ENCODE assay signal across 18 cellular contexts in the genomic region with DNA sequence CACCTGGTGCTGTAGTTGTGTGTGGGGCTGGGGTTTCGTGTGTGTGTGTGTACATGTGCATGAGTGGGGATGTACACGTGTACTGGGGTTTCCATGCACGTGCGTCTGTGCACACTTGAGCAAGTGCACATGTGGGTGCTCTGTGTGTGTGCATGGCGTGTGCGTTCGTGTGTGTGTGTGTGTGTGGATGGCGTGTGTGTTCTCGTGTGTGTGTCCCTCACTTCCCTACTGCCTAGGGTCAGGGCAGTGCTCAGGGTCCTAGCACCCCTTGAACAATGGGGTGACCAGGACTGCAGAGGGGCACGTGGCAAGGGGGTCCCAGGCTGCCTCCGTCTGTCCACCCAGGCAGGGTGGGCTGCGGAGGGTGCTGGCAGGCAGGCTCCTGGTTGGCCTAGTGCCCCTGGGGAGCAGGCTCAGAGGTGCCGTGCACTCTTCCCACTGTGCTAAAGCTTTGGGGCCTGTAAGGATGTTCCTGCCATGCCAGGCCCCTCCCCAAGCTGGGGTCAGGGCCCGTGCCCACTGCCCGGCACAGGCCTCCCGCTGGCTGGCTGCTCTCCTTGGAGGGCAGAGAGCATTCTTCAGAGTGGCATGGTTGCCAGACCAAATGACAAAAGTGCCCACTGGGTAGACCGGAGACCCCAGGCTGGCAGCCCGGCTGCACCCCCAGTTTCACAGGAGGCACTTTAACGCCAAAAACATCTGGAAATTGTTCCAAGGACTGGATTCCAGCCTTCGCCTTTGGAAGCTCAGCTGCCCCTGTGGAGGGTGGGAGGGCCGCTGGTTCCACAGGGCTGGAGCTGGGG. TPM values are rescaled to one million over a fixed set of nuclear protein-coding genes. Genes with fewer than 3 reads are reported as not detected.
DNase-seq lines count a peak whose midpoint lies in the region; ATAC-seq, FAIRE-seq and TF ChIP-seq lines count a peak whose summit lies in the region.
"Had no signal": no experiment of that assay in that cellular context is flagged by ENCODE, and none has a peak within 500 bp of the region (broad histone marks: within the 10 kb centered on the region; RNA-seq: fewer than 3 reads in every experiment).

No MANE protein-coding gene starts in this region.

- no peak for ATAC-seq in A549
- no peak for ATAC-seq in HCT116
- no peak for ATAC-seq in HG03025 (IDR thresholded peaks at IDR 0.05; ENCODE audit: low FRiP score, unreplicated experiment)
- no peak for ATAC-seq in HG03520 (IDR thresholded peaks at IDR 0.05; ENCODE audit: unreplicated experiment)

- RAD21 ChIA-PET in HCT116 (lab: Charles Lee; ENCODE audit: low non-redundant PET in 1 of 2, low total read pairs in 2 of 2, uncharacterized antibody in 2 of 2, unreplicated experiment in 2 of 2), result no interaction called here

- POLR2A ChIA-PET in A549 (lab: Yijun Ruan, JAX) (no interaction called here), HCT116 (lab: Charles Lee) (no interaction called here)

- H3K9me3 ChIP-seq in A549, result no peaks in the 10 kb centered on the region
- no peaks in the 10 kb centered on the region for H3K9me3 ChIP-seq in HCT116 (ENCODE audit: control insufficient read depth in 1 of 2, insufficient read depth in 1 of 2, low read depth in 1 of 2, low read length in 2 of 2)
- H3K9me3 ChIP-seq in astrocyte (ENCODE audit: insufficient read depth, low read depth, low read length), result no peaks in the 10 kb centered on the region
- no peaks in the 10 kb centered on the region for H3K9me3 ChIP-seq in HAP-1
- H3K9me3 ChIP-seq: testis had no signal

- H3K79me2 ChIP-seq in HCT116 (ENCODE audit: insufficient read depth, low read length) (no peaks in the 10 kb centered on the region), astrocyte (ENCODE audit: insufficient read depth, low read length) (no peaks in the 10 kb centered on the region)

- intact Hi-C loops in HCT116 (cut with micrococcal nuclease), result no loop called here

- DNase-seq in A549 (ENCODE audit: low read depth in 1 of 2, low spot score in 1 of 2) (no peak), HCT116 (ENCODE audit: low read depth, low spot score) (no peak), astrocyte (ENCODE audit: low read depth) (no peak), neural crest cell (ENCODE audit: low read depth, low spot score) (no peak), HAP-1 (ENCODE audit: low spot score in 2 of 2) (no peak), GM13976 (ENCODE audit: low spot score) (no peak)
- DNase-seq: activated CD4-positive, alpha-beta T cell treated with anti-CD3 and anti-CD28 coated beads for 4 hours; activated naive CD8-positive, alpha-beta T cell treated with anti-CD3 and anti-CD28 coated beads for 36 hours; DMS79; GOT3; NCI-H1436 treated with DMSO at 0.1 percent for 48 hours; NCI-H2171; SHP77; testis had no signal

- no peaks in the 10 kb centered on the region for H3K9me2 ChIP-seq in HCT116 (ENCODE audit: insufficient read depth)

- H3K9ac ChIP-seq in HCT116 (ENCODE audit: low read length), result 0 out of 2 replicates have a peak overlapping the region, but pooled peaks have one; percentile 40
- H3K9ac ChIP-seq in astrocyte (ENCODE audit: low read length), result no peak overlapping the region

- in situ Hi-C loops in HAP-1 (cut with MboI; ENCODE audit: low sequenced_read_pairs), result no loop called here
- in situ Hi-C loops in GM13976 (cut with MboI; ENCODE audit: low sequenced_read_pairs, unreplicated experiment), result no loop called here

- no peak for TF ChIP-seq EP300 in A549 (IDR thresholded peaks at IDR 0.05)

- no peak overlapping the region for H3K4me3 ChIP-seq in A549
- H3K4me3 ChIP-seq in HCT116 (replicated peaks in 1 of 2; ENCODE audit: low read depth in 1 of 2, low read length in 2 of 2), result no peak overlapping the region
- no peak overlapping the region for H3K4me3 ChIP-seq in astrocyte (ENCODE audit: insufficient read depth, low read depth, low read length)
- H3K4me3 ChIP-seq in HAP-1, result no peak overlapping the region
- H3K4me3 ChIP-seq: testis had no signal

- CTCF ChIA-PET in A549 (lab: Yijun Ruan, JAX) (interaction anchor here (1.0 kb wide), 1 partner anchor 19 kb away, joined by 3 read pairs; no protein-coding TSS in a partner anchor), HCT116 (lab: Charles Lee) (no interaction called here)

- H3K27me3 ChIP-seq in HCT116 (ENCODE audit: insufficient read depth, low read length) (no peaks in the 10 kb centered on the region), astrocyte (ENCODE audit: insufficient read depth, low read length) (no peaks in the 10 kb centered on the region), HAP-1 (ENCODE audit: low read depth) (no peaks in the 10 kb centered on the region)
- H3K27me3 ChIP-seq: brain microvascular endothelial cell, testis had no signal

- TF ChIP-seq CTCF in A549 (IDR thresholded peaks at IDR 0.05) (no peak), HCT116 (IDR thresholded peaks at IDR 0.05 in 2 of 3, conservative IDR thresholded peaks at IDR 0.05 in 1 of 3; ENCODE audit: borderline replicate concordance in 1 of 3, insufficient read depth in 1 of 3, low read depth in 2 of 3, low read length in 2 of 3) (no peak), astrocyte (IDR thresholded peaks at IDR 0.05; ENCODE audit: insufficient read depth, low read depth, low read length) (no peak), neural crest cell (conservative IDR thresholded peaks at IDR 0.05) (no peak), GM13976 (IDR thresholded peaks at IDR 0.05; ENCODE audit: borderline replicate concordance, control extremely low read depth, extremely low read depth, insufficient read depth, missing control alignments) (no peak)

- H3K36me3 Mint-ChIP-seq in astrocyte (ENCODE audit: low read depth, unreplicated experiment) (peaks cover 1% of the 10 kb centered on the region), neural crest cell (ENCODE audit: low read depth) (no peaks in the 10 kb centered on the region)
- H3K36me3 Mint-ChIP-seq: activated naive CD8-positive, alpha-beta T cell treated with anti-CD3 and anti-CD28 coated beads for 36 hours had no signal

- H3K27me3 Mint-ChIP-seq in astrocyte (ENCODE audit: low read depth, unreplicated experiment) (no peaks in the 10 kb centered on the region), neural crest cell (ENCODE audit: low read depth) (no peaks in the 10 kb centered on the region)

- H2AFZ ChIP-seq in HCT116 (ENCODE audit: low read depth, low read length, poor library complexity, severe bottlenecking) (no peak overlapping the region), astrocyte (ENCODE audit: low read depth, low read length) (peak overlapping the region; percentile 79)

- H3K4me1 Mint-ChIP-seq in astrocyte (ENCODE audit: low read depth, unreplicated experiment), result peaks cover 15% of the 10 kb centered on the region
- peaks cover 17% of the 10 kb centered on the region for H3K4me1 Mint-ChIP-seq in neural crest cell
- H3K4me1 Mint-ChIP-seq: activated naive CD8-positive, alpha-beta T cell treated with anti-CD3 and anti-CD28 coated beads for 36 hours had no signal

- no peak for FAIRE-seq in A549 (lab: Jason Lieb, UNC)
- FAIRE-seq in astrocyte (lab: Jason Lieb, UNC), result no peak
- FAIRE-seq: GM12892 had no signal

- H3K9me3 Mint-ChIP-seq in astrocyte (ENCODE audit: unreplicated experiment), result no peaks in the 10 kb centered on the region
- no peaks in the 10 kb centered on the region for H3K9me3 Mint-ChIP-seq in neural crest cell
- H3K9me3 Mint-ChIP-seq: activated naive CD8-positive, alpha-beta T cell treated with anti-CD3 and anti-CD28 coated beads for 36 hours had no signal

- H3K4me3 Mint-ChIP-seq in astrocyte (ENCODE audit: unreplicated experiment), result no peak overlapping the region
- no peak overlapping the region for H3K4me3 Mint-ChIP-seq in neural crest cell
- H3K4me3 Mint-ChIP-seq: activated naive CD8-positive, alpha-beta T cell treated with anti-CD3 and anti-CD28 coated beads for 36 hours had no signal

- H3K4me1 ChIP-seq in A549, result peaks cover 58% of the 10 kb centered on the region
- peaks cover 55 to 73% of the 10 kb centered on the region in 2 experiments for H3K4me1 ChIP-seq in HCT116 (ENCODE audit: control insufficient read depth in 1 of 2, insufficient read depth in 2 of 2, low read length in 2 of 2)
- peaks cover 53% of the 10 kb centered on the region for H3K4me1 ChIP-seq in astrocyte (ENCODE audit: insufficient read depth, low read length)
- peaks cover 11% of the 10 kb centered on the region for H3K4me1 ChIP-seq in HAP-1

- TF ChIP-seq POLR2A in A549 (IDR thresholded peaks at IDR 0.05; ENCODE audit: low read length), result no peak
- no peak for TF ChIP-seq POLR2A in HCT116 (IDR thresholded peaks at IDR 0.05; ENCODE audit: borderline replicate concordance, extremely low read depth, insufficient read depth, insufficient read length)

- no peaks in the 10 kb centered on the region for H4K20me1 ChIP-seq in HCT116 (ENCODE audit: insufficient read depth)
- H4K20me1 ChIP-seq in astrocyte (ENCODE audit: insufficient read depth, low read length), result no peaks in the 10 kb centered on the region

- TF ChIP-seq RAD21 in A549 (conservative IDR thresholded peaks at IDR 0.05 in 1 of 2, IDR thresholded peaks at IDR 0.05 in 1 of 2), result no peak
- no peak for TF ChIP-seq RAD21 in HCT116 (IDR thresholded peaks at IDR 0.05; ENCODE audit: low read depth)

- H3K4me2 ChIP-seq in A549, result peak overlapping the region; percentile 68; the same call in 1 of the 3 replicates
- H3K4me2 ChIP-seq in HCT116 (ENCODE audit: low read length), result peak overlapping the region; percentile 69
- H3K4me2 ChIP-seq in astrocyte (ENCODE audit: low read length), result peak overlapping the region; percentile 79

- H3K27ac Mint-ChIP-seq in astrocyte (ENCODE audit: unreplicated experiment), result no peak overlapping the region
- H3K27ac Mint-ChIP-seq in neural crest cell (ENCODE audit: unreplicated experiment), result peak overlapping the region; percentile 92
- H3K27ac Mint-ChIP-seq: activated naive CD8-positive, alpha-beta T cell treated with anti-CD3 and anti-CD28 coated beads for 36 hours had no signal

- H3K36me3 ChIP-seq in HCT116 (ENCODE audit: control insufficient read depth in 1 of 2, insufficient read depth in 2 of 2, low read length in 2 of 2) (no peaks in the 10 kb centered on the region), astrocyte (ENCODE audit: insufficient read depth, low read length) (no peaks in the 10 kb centered on the region), HAP-1 (replicated peaks) (no peaks in the 10 kb centered on the region)
- H3K36me3 ChIP-seq: brain microvascular endothelial cell had no signal

- WGBS in A549 (ENCODE audit: missing lambda C conversion rate), result 92% methylated on average over 11 of the region's 21 CpGs

- H3K27ac ChIP-seq in A549 (peak overlapping the region; percentile 82 to 99; a peak in 4 of 6 replicates), HCT116 (ENCODE audit: low read depth, low read length) (peak overlapping the region; percentile 65), astrocyte (ENCODE audit: low read depth, low read length) (peak overlapping the region; percentile 18)
- H3K27ac ChIP-seq: brain microvascular endothelial cell had no signal

- BruUV-seq in HCT116 (replicated peaks; lab: Mats Ljungman, UMichigan), result no TSS peak

RNA-seq across cellular contexts. Expression of gene FGFRL1, which starts 29.1 kb away (rescaled TPM):
- polyA plus RNA-seq in A549 (2011; rRNA removed) (4.7 and 8.3 TPM in 2 replicates), A549 (2017; fragmentation: RNase III; extraction: RNeasy Plus Mini Kit Qiagen cat#74134 plus additional on column Dnase treatment) (11.2 to 11.4 TPM (median 11.2 TPM) in 3 replicates)
- polyA plus RNA-seq in A549 (2012; cell fraction: cytosol; rRNA removed), result 26.5 and 32.6 TPM in 2 replicates
- polyA plus RNA-seq in A549 (2012; cell fraction: nucleus; rRNA removed), result 32.5 and 64.4 TPM in 2 replicates
- 40.2 and 49.5 TPM in 2 replicates for polyA minus RNA-seq in A549 (2011; rRNA and poly(A)+ RNA removed)
- total RNA-seq in HCT116 (2021; ENCODE audit: unreplicated experiment) (91.1 TPM), astrocyte (64.2 and 64.9 TPM in 2 replicates), neural crest cell (54.9 and 58.8 TPM in 2 replicates)
- 75.9 and 100 TPM in 2 replicates for polyA plus RNA-seq in HCT116 (2012)

RNA-seq across cellular contexts. Expression of gene SLC26A1, which starts 47.3 kb away (rescaled TPM):
- polyA plus RNA-seq in A549 (2011; rRNA removed) (0.09 and 0.23 TPM in 2 replicates), A549 (2017; fragmentation: RNase III; extraction: RNeasy Plus Mini Kit Qiagen cat#74134 plus additional on column Dnase treatment) (0.30 to 0.61 TPM (median 0.50 TPM) in 3 replicates)
- polyA plus RNA-seq in A549 (2012; cell fraction: cytosol; rRNA removed), result 0.30 and 0.45 TPM in 2 replicates
- polyA plus RNA-seq in A549 (2012; cell fraction: nucleus; rRNA removed), result 1.3 and 1.7 TPM in 2 replicates
- 0.62 and 0.83 TPM in 2 replicates for polyA minus RNA-seq in A549 (2011; rRNA and poly(A)+ RNA removed)
- total RNA-seq in HCT116 (2021; ENCODE audit: unreplicated experiment) (0.22 TPM), astrocyte (0.34 and 0.38 TPM in 2 replicates), neural crest cell (0.27 and 0.84 TPM in 2 replicates)
- polyA plus RNA-seq in HCT116 (2012), result 4.4 and 5.6 TPM in 2 replicates

RNA-seq across cellular contexts. Expression of gene IDUA, which starts 53.7 kb away (rescaled TPM):
- polyA plus RNA-seq in A549 (2011; rRNA removed) (3.1 and 4.2 TPM in 2 replicates), A549 (2017; fragmentation: RNase III; extraction: RNeasy Plus Mini Kit Qiagen cat#74134 plus additional on column Dnase treatment) (13.9 to 19.4 TPM (median 19.2 TPM) in 3 replicates)
- polyA plus RNA-seq in A549 (2012; cell fraction: cytosol; rRNA removed), result 3.0 and 4.1 TPM in 2 replicates
- 65.6 and 96.4 TPM in 2 replicates for polyA plus RNA-seq in A549 (2012; cell fraction: nucleus; rRNA removed)
- polyA minus RNA-seq in A549 (2011; rRNA and poly(A)+ RNA removed), result 3.0 and 4.0 TPM in 2 replicates
- total RNA-seq in HCT116 (2021; ENCODE audit: unreplicated experiment) (28.2 TPM), astrocyte (20.5 and 27.0 TPM in 2 replicates), neural crest cell (16.4 and 18.0 TPM in 2 replicates)
- polyA plus RNA-seq in HCT116 (2012), result 22.3 and 26.0 TPM in 2 replicates

Comparison
In these comparisons a context has a peak if more than half of its experiments do, and no peak if none do; other contexts are left out.
1. H3K27ac ChIP-seq: peak in every context shown above with its lines; median percentile 90 in A549; 65 in HCT116; 18 in astrocyte.